Comparison of ENCODE assay signal across 14 cellular contexts in the genomic region with DNA sequence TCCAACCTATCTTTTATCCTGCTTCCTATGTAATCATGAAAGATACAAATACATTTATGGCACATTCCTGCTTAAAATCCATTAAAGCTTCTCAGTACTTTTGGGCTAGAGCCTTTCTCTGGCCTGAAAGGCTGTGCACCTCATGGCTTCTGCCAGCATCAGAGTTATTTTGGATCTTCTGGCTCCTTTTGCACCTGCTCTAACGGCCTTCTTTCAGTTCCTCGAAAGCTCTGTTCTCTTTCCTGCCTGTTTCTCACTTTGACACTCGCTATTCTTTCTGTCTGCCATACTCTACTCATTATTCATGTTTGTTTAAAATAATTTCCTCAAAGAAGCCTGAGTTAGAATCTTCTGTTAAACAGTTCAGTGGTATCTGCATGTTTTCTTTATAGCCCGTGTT.
DNase-seq lines count a peak whose midpoint lies in the region; ATAC-seq and TF ChIP-seq lines count a peak whose summit lies in the region.
"Had no signal": no experiment of that assay in that cellular context is flagged by ENCODE, and none has a peak within 500 bp of the region (broad histone marks: within the 10 kb centered on the region; RNA-seq: fewer than 3 reads in every experiment).

No MANE protein-coding gene starts in this region.

- peak; percentile 59 for DNase-seq in GM06990 (ENCODE audit: extremely low read depth, insufficient read length)
- DNase-seq in cerebellar nuclear complex (lab: John Stamatoyannopoulos, UW) = no peak
- DNase-seq in HPDE6-E6E7 (ENCODE audit: extremely low spot score) = no peak
- no peak for DNase-seq in NCI-H146 (lab: John Stamatoyannopoulos, UW)
- no peak for DNase-seq in activated CD4-positive, alpha-beta T cell treated with anti-CD3 and anti-CD28 coated beads for 48 hours
- DNase-seq: ACHN, activated gamma-delta T cell treated with Interleukin-2 at 50 U/mL for 16 hours, NCI-H1436 treated with DMSO at 0.1 percent for 48 hours had no signal

- H3K4me3 ChIP-seq in GM06990 (replicated peaks; ENCODE audit: low read depth, low read length) = no peak overlapping the region
- H3K4me3 ChIP-seq: vagina had no signal

- no peak for TF ChIP-seq CTCF in GM06990 (IDR thresholded peaks at IDR 0.05; ENCODE audit: insufficient read depth, low read length, poor library complexity, severe bottlenecking)

- H3K36me3 ChIP-seq in GM06990 (ENCODE audit: control insufficient read depth, insufficient read depth, low read length) = peaks cover 9% of the 10 kb centered on the region
- H3K36me3 ChIP-seq: vagina had no signal

- ATAC-seq in GM19328 (IDR thresholded peaks at IDR 0.05; ENCODE audit: unreplicated experiment) = peak; percentile 50
- ATAC-seq in HG02678 (IDR thresholded peaks at IDR 0.05; ENCODE audit: unreplicated experiment) = peak; percentile 52
- peak; percentile 38 for ATAC-seq in HG03457 (IDR thresholded peaks at IDR 0.05; ENCODE audit: unreplicated experiment)
- ATAC-seq: Panc1, WTC11 had no signal

- no peaks in the 10 kb centered on the region for H3K27me3 ChIP-seq in GM06990 (replicated peaks; ENCODE audit: control insufficient read depth, insufficient read depth, low read length)
- H3K27me3 ChIP-seq: vagina had no signal
